Comparison of ENCODE assay signal across 8 cellular contexts in the genomic region with DNA sequence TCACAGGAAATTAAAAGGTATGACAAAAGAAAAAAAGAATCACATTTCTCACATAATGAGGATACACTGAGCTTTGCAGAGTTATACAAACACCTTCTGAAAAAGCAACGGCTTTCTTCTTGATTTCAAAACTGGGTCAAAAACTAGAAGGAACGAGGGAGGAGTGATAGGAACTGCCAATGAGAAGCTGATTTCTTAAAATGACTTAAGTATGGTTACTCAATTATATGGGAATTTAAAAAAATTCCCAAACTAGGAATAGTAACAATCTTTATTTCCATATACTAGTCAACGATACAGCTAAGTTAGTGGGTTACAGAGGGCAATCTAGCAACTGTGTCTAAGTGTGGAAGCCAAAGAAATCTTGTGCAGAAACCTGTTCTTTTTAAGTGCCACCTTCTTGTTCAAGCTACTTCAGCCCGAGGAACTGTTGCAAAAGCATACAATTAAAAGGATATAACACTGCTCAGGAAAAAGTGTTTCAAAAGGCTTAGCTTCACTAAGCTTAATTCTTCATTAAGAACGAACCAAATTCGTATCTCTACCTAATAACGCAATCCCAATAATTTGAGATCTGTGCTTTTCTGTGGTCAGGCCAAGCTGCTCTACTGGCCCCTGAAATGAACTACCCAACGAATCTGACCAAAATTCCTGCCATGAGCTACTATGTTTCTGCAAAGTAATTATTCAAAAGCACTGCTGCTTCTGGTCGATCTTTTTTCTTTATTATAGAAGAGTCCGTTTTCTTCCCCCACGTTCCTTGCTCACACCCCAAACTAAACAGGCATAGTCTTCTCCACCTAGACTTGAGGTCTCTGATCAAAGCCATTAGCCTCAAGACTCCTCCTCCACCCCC. TPM values are rescaled to one million over a fixed set of nuclear protein-coding genes. Genes with fewer than 3 reads are reported as not detected.
DNase-seq lines count a peak whose midpoint lies in the region; ATAC-seq and TF ChIP-seq lines count a peak whose summit lies in the region.

No MANE protein-coding gene starts in this region.

- no peaks in the 10 kb centered on the region for H3K36me3 ChIP-seq in CD8-positive, alpha-beta T cell (ENCODE audit: insufficient read depth, low read length)
- peaks cover 0 to 5% (median 0%) of the 10 kb centered on the region in 3 experiments for H3K36me3 ChIP-seq in naive thymus-derived CD4-positive, alpha-beta T cell (ENCODE audit: control insufficient read depth in 2 of 3, insufficient read depth in 3 of 3, low read length in 3 of 3)

- no peaks in the 10 kb centered on the region for H3K27me3 ChIP-seq in CD8-positive, alpha-beta T cell (ENCODE audit: insufficient read depth, low read length)
- no peaks in the 10 kb centered on the region for H3K27me3 ChIP-seq in naive thymus-derived CD4-positive, alpha-beta T cell (ENCODE audit: control insufficient read depth in 2 of 2, insufficient read depth in 2 of 2, low read length in 2 of 2)

- no peaks in the 10 kb centered on the region for H3K9me3 Mint-ChIP-seq in CD8-positive, alpha-beta T cell
- peaks cover 0 to 2% (median 0%) of the 10 kb centered on the region in 11 donors for H3K9me3 Mint-ChIP-seq in naive thymus-derived CD4-positive, alpha-beta T cell

- H3K27ac ChIP-seq in CD8-positive, alpha-beta T cell (ENCODE audit: low read depth, low read length), result peak overlapping the region; percentile 42
- peak overlapping the region; percentile 62 for H3K27ac ChIP-seq in caudate nucleus (ENCODE audit: low read depth, low read length)
- peak overlapping the region; percentile 93 for H3K27ac ChIP-seq in naive thymus-derived CD4-positive, alpha-beta T cell (ENCODE audit: low read depth, low read length)

- H3K4me3 ChIP-seq in CD8-positive, alpha-beta T cell (ENCODE audit: low read depth, low read length), result peak overlapping the region; percentile 62
- H3K4me3 ChIP-seq in naive thymus-derived CD4-positive, alpha-beta T cell (ENCODE audit: low read length), result peak overlapping the region; percentile 66

- POLR2A ChIA-PET in CD8-positive, alpha-beta T cell (lab: Charles Lee), result interaction anchor here (1.1 to 3.6 kb wide), 4 partner anchors 13 to 47 kb away, joined by 3 to 13 read pairs (median 4); no protein-coding TSS in a partner anchor
- POLR2A ChIA-PET in naive thymus-derived CD4-positive, alpha-beta T cell (lab: Charles Lee), result interaction anchor here (0.6 to 4.4 kb wide), 9 partner anchors 9 to 106 kb away, joined by 3 to 23 read pairs (median 3); no protein-coding TSS in a partner anchor

- H3K36me3 Mint-ChIP-seq in CD8-positive, alpha-beta T cell, result peaks cover 12% of the 10 kb centered on the region
- peaks cover 0 to 5% (median 0%) of the 10 kb centered on the region in 5 donors for H3K36me3 Mint-ChIP-seq in naive thymus-derived CD4-positive, alpha-beta T cell

- CTCF ChIA-PET in CD8-positive, alpha-beta T cell (lab: Charles Lee), result interaction anchor here (2.4 kb wide), 1 partner anchor 65 kb away, joined by 14 read pairs; no protein-coding TSS in a partner anchor
- CTCF ChIA-PET in naive thymus-derived CD4-positive, alpha-beta T cell (lab: Charles Lee), result interaction anchor here (0.7 to 1.6 kb wide), 5 partner anchors 10 to 69 kb away, joined by 3 to 5 read pairs (median 4); no protein-coding TSS in a partner anchor

- H3K4me1 Mint-ChIP-seq in CD8-positive, alpha-beta T cell (ENCODE audit: low read depth), result peaks cover 78% of the 10 kb centered on the region
- H3K4me1 Mint-ChIP-seq in naive thymus-derived CD4-positive, alpha-beta T cell, result peaks cover 65 to 84% (median 72%) of the 10 kb centered on the region in 7 donors

- DNase-seq in CD8-positive, alpha-beta T cell, result peak in 2 of 7 experiments; percentile 22 to 29
- DNase-seq in Kasumi-1 (lab: John Stamatoyannopoulos, UW) (peak; percentile 45 to 53), caudate nucleus (lab: John Stamatoyannopoulos, UW) (peak in 1 of 61 donors; percentile 27), NCI-H446 (lab: John Stamatoyannopoulos, UW) (no peak), hippocampal formation (lab: John Stamatoyannopoulos, UW) (no peak)
- peak in 3 of 9 donors; percentile 5 to 33 (median 13) for DNase-seq in naive thymus-derived CD4-positive, alpha-beta T cell
- DNase-seq in effector CD8-positive, alpha-beta T cell (lab: John Stamatoyannopoulos, UW), result no peak

- no peak for ATAC-seq in CD8-positive, alpha-beta T cell
- ATAC-seq in naive thymus-derived CD4-positive, alpha-beta T cell, result no peak
- no peak for ATAC-seq in GM18520 (IDR thresholded peaks at IDR 0.05; ENCODE audit: unreplicated experiment)

- TF ChIP-seq CTCF in CD8-positive, alpha-beta T cell (IDR thresholded peaks at IDR 0.05), result no peak

- no peaks in the 10 kb centered on the region for H3K27me3 Mint-ChIP-seq in CD8-positive, alpha-beta T cell (ENCODE audit: low read depth)
- no peaks in the 10 kb centered on the region for H3K27me3 Mint-ChIP-seq in naive thymus-derived CD4-positive, alpha-beta T cell

- H3K27ac Mint-ChIP-seq in CD8-positive, alpha-beta T cell, result peak overlapping the region; percentile 89
- H3K27ac Mint-ChIP-seq in naive thymus-derived CD4-positive, alpha-beta T cell, result peak overlapping the region; percentile 85 to 98 (median 92)

- H3K9me3 ChIP-seq in CD8-positive, alpha-beta T cell (ENCODE audit: low read length), result no peaks in the 10 kb centered on the region
- no peaks in the 10 kb centered on the region for H3K9me3 ChIP-seq in naive thymus-derived CD4-positive, alpha-beta T cell (ENCODE audit: control insufficient read depth in 2 of 3, low read length in 3 of 3)

- peak overlapping the region; percentile 88 for H3K4me3 Mint-ChIP-seq in CD8-positive, alpha-beta T cell
- H3K4me3 Mint-ChIP-seq in naive thymus-derived CD4-positive, alpha-beta T cell, result peak overlapping the region; percentile 75 to 96 (median 94)

- peaks cover 51% of the 10 kb centered on the region for H3K4me1 ChIP-seq in CD8-positive, alpha-beta T cell (ENCODE audit: insufficient read depth, low read length)
- H3K4me1 ChIP-seq in naive thymus-derived CD4-positive, alpha-beta T cell (ENCODE audit: control insufficient read depth in 2 of 2, insufficient read depth in 2 of 2, low read length in 2 of 2), result peaks cover 48 to 50% of the 10 kb centered on the region in 2 donors

- intact Hi-C loops in CD8-positive, alpha-beta T cell (cut with DNase I, micrococcal nuclease), result loop anchor here (1.0 to 10.0 kb wide), 6 partner anchors 8 to 808 kb away; a partner anchor contains a TSS
- intact Hi-C loops in naive thymus-derived CD4-positive, alpha-beta T cell (cut with micrococcal nuclease), result loop anchor here (1.0 to 5.0 kb wide), 5 partner anchors 8 to 73 kb away; no protein-coding TSS in a partner anchor

RNA-seq across cellular contexts. Expression of a gene that starts 1.9 kb away (rescaled TPM):
- 10 to 100 TPM; 74.0 to 79.6 TPM for total RNA-seq in CD8-positive, alpha-beta T cell
- 10 to 100 TPM; 47.3 to 91.4 (median 75.4) TPM for total RNA-seq in naive thymus-derived CD4-positive, alpha-beta T cell
- polyA plus RNA-seq in naive thymus-derived CD4-positive, alpha-beta T cell, result 10 to 100 TPM in 1 of 2 donors, 1 to 10 TPM in 1; 4.7 to 10.3 TPM

Comparison
In these comparisons a context has a peak if more than half of its experiments do, and no peak if none do; other contexts are left out.
1. DNase-seq: peak in Kasumi-1 (2 of 2); none in NCI-H446 (0 of 2), hippocampal formation (0 of 2) and effector CD8-positive, alpha-beta T cell (single experiment).
2. H3K27ac ChIP-seq: peak in every context shown above with its lines; median percentile 93 in naive thymus-derived CD4-positive, alpha-beta T cell; 62 in caudate nucleus; 42 in CD8-positive, alpha-beta T cell.